In the genomic region with DNA sequence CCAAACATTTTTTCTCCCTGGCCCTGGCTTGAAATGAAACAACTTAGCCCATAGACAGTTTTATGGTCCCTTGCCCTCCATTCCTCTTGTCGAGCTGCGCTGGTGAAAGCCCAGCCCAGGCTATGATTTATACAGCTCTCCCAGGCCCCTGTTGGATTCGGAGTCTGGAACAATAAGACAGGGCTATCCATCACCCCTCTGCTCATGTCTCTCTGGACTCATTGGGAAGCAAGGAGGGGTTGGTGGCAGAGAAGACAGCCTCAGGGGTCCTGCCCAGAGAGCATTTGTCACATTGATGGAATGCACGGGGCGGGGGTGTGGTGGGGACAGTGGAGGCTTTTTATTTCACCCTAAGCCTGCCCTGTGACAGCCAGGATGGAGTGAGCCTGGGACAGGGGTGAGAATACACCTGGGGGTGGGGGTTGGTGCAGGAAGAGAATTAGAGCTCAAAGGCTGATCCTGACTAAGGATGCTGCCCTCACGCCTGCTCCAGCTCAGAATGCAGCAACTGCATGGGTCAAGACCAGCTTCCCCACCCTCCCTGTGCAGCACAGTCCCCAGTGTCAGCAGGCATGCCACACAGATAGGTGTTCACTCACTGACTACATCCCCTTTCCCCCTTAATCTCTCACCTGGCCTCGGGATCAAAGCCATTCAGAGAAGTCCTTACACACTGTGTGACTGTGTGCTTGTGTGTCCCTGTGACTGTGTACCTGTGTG, we compare ENCODE assay signal across 13 cellular contexts. TPM values are rescaled to one million over a fixed set of nuclear protein-coding genes. Genes with fewer than 3 reads are reported as not detected.
"Had no signal": no experiment of that assay in that cellular context is flagged by ENCODE, and none has a peak within 500 bp of the region (broad histone marks: within the 10 kb centered on the region; RNA-seq: fewer than 3 reads in every experiment).

No MANE protein-coding gene starts in this region.

- H3K9me3 Mint-ChIP-seq: activated CD4-positive, alpha-beta memory T cell treated with anti-CD3 and anti-CD28 coated beads for 36 hours; dendritic cell treated with granulocyte-macrophage colony-stimulating factor and Interleukin-4, amounts not matched to agents 40 ng/mL and 50 ng/mL, for 4 days had no signal

- H3K36me3 ChIP-seq: pancreas, SJSA1, thyroid gland had no signal

- H3K27ac ChIP-seq: body of pancreas, pancreas, SJSA1, thyroid gland, VCaP had no signal

- H3K27ac Mint-ChIP-seq: activated CD4-positive, alpha-beta memory T cell treated with anti-CD3 and anti-CD28 coated beads for 36 hours; dendritic cell treated with granulocyte-macrophage colony-stimulating factor and Interleukin-4, amounts not matched to agents 40 ng/mL and 50 ng/mL, for 4 days had no signal

- H3K4me3 ChIP-seq: body of pancreas, lung, pancreas, SJSA1, thyroid gland had no signal

- H3K9me3 ChIP-seq: body of pancreas, pancreas, SJSA1, thyroid gland had no signal

- DNase-seq: activated CD4-positive, alpha-beta memory T cell treated with anti-CD3 and anti-CD28 coated beads for 36 hours; activated CD8-positive, alpha-beta memory T cell treated with anti-CD3 and anti-CD28 coated beads, Interleukin-2, amount 50 U/mL, for 4 hours; activated naive CD4-positive, alpha-beta T cell treated with anti-CD3 and anti-CD28 coated beads, Interleukin-2, amount 50 U/mL, for 16 hours; body of pancreas; pancreas; stimulated activated CD4-positive, alpha-beta T cell treated with anti-CD3 and anti-CD28 coated beads, Interleukin-15, amount 100 ng/mL, for 24 hours; stimulated activated CD4-positive, alpha-beta T cell treated with anti-CD3 and anti-CD28 coated beads, Interleukin-4, amount 100 ng/mL, for 24 hours; thyroid gland had no signal

- H3K27me3 ChIP-seq: body of pancreas, pancreas, SJSA1, thyroid gland had no signal

- H3K4me1 ChIP-seq: body of pancreas, pancreas, SJSA1, thyroid gland had no signal

- H3K36me3 Mint-ChIP-seq: activated CD4-positive, alpha-beta memory T cell treated with anti-CD3 and anti-CD28 coated beads for 36 hours had no signal

- H3K4me3 Mint-ChIP-seq: activated CD4-positive, alpha-beta memory T cell treated with anti-CD3 and anti-CD28 coated beads for 36 hours; dendritic cell treated with granulocyte-macrophage colony-stimulating factor and Interleukin-4, amounts not matched to agents 40 ng/mL and 50 ng/mL, for 4 days had no signal

RNA-seq across cellular contexts. Expression of a gene that starts 10.0 kb away (rescaled TPM):
- total RNA-seq: activated CD4-positive, alpha-beta memory T cell treated with anti-CD3 and anti-CD28 coated beads for 36 hours; renal cortical epithelial cell; SJSA1 had no signal
